ENCODE assay signal across 20 cellular contexts in the genomic region with DNA sequence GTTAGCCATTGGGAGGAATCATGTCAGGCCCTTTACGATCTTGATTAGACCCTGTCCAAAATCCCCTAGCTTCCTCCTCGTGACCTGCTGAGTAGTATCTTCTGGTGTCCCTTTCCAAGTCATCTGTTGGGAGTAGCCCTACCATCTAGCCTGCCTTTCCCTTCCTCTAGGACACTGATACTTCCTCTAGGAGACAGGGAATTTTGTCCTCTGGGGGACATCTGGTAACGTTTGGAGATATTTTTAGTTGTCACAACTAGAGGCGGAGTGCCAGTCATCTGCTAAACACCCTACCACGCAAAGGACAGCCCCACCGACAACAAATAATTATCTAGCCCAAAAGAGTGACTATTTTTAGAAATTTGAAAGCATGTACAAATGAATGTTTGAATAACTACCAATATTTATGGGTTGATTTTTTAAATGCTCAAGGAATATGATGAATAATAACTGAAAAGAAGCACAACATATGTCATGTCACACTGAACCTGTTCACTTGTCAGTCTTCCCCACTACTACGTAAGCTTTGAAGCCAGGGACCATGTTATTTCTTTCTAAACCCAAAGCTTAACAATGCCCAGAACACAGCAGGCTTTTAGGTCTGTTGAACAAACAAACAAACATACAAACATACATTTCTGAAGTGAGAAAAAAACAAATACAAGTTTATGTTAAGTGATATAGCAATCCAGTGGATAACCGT.
DNase-seq lines count a peak whose midpoint lies in the region; ATAC-seq and TF ChIP-seq lines count a peak whose summit lies in the region.
"Had no signal": no experiment of that assay in that cellular context is flagged by ENCODE, and none has a peak within 500 bp of the region (broad histone marks: within the 10 kb centered on the region; RNA-seq: fewer than 3 reads in every experiment).

No MANE protein-coding gene starts in this region.

- no peak overlapping the region for H3K4me3 ChIP-seq in left ventricle myocardium inferior
- no peak overlapping the region for H3K4me3 ChIP-seq in urinary bladder (ENCODE audit: low read depth, low read length)
- H3K4me3 ChIP-seq in foreskin fibroblast (ENCODE audit: low read depth in 1 of 2, low read length in 2 of 2) = no peak overlapping the region
- H3K4me3 ChIP-seq: MG63 had no signal

- DNase-seq in Right ventricle myocardium inferior (ENCODE audit: missing footprints) = no peak
- DNase-seq in cardiac septum (ENCODE audit: low spot score) = no peak
- DNase-seq in left ventricle myocardium inferior = no peak
- no peak for DNase-seq in nephron progenitor cell
- no peak for DNase-seq in foreskin fibroblast
- no peak for DNase-seq in MV-4-11 (lab: John Stamatoyannopoulos, UW)
- DNase-seq: 8988T; GDM1; H9; Kasumi-1; MG63; NCI-H1092 treated with DMSO at 0.1 percent for 48 hours; NCI-H1694; NCI-H748 treated with DMSO at 0.1 percent for 48 hours; NK-92 treated with Interleukin-12 subunit alpha and Interleukin-12 subunit beta, amount 100 ng/mL, for 24 hours; RPMI8226 had no signal

- peaks cover 33% of the 10 kb centered on the region for H3K4me1 ChIP-seq in left ventricle myocardium inferior
- H3K4me1 ChIP-seq in urinary bladder (ENCODE audit: insufficient read depth) = no peaks in the 10 kb centered on the region

- H3K27me3 ChIP-seq in left ventricle myocardium inferior (ENCODE audit: low read depth) = no peaks in the 10 kb centered on the region
- H3K27me3 ChIP-seq: MG63 had no signal

- H3K4me1 Mint-ChIP-seq in nephron progenitor cell = no peaks in the 10 kb centered on the region
- H3K4me1 Mint-ChIP-seq: CD14-positive monocyte, H9, IgD-negative memory B cell had no signal

- H3K27ac Mint-ChIP-seq in nephron progenitor cell = peak overlapping the region; percentile 44
- H3K27ac Mint-ChIP-seq: CD14-positive monocyte, H9, IgD-negative memory B cell had no signal

- no peaks in the 10 kb centered on the region for H3K36me3 ChIP-seq in left ventricle myocardium inferior
- no peaks in the 10 kb centered on the region for H3K36me3 ChIP-seq in urinary bladder (ENCODE audit: insufficient read depth)
- H3K36me3 ChIP-seq: MG63 had no signal

- peak overlapping the region; percentile 68 for H3K27ac ChIP-seq in left ventricle myocardium inferior (replicated peaks)
- peak overlapping the region; percentile 59 for H3K27ac ChIP-seq in urinary bladder (ENCODE audit: low read depth)

- H3K4me3 Mint-ChIP-seq in nephron progenitor cell = no peak overlapping the region
- H3K4me3 Mint-ChIP-seq: CD14-positive monocyte, H9, IgD-negative memory B cell had no signal

- peak; percentile 73 for ATAC-seq in Right ventricle myocardium inferior
- no peak for ATAC-seq in HG02885 (IDR thresholded peaks at IDR 0.05; ENCODE audit: poor library complexity, unreplicated experiment)

- H3K27me3 Mint-ChIP-seq in nephron progenitor cell (ENCODE audit: low read depth, poor library complexity) = no peaks in the 10 kb centered on the region
- H3K27me3 Mint-ChIP-seq: IgD-negative memory B cell had no signal

- no peak for TF ChIP-seq CTCF in left ventricle myocardium inferior (IDR thresholded peaks at IDR 0.05; ENCODE audit: borderline replicate concordance)
- TF ChIP-seq CTCF in nephron progenitor cell (IDR thresholded peaks at IDR 0.05) = no peak
- no peak for TF ChIP-seq CTCF in foreskin fibroblast (IDR thresholded peaks at IDR 0.05; ENCODE audit: low read depth, low read length)

- peaks cover 25% of the 10 kb centered on the region for H3K36me3 Mint-ChIP-seq in nephron progenitor cell (ENCODE audit: low read depth)

- H3K9me3 Mint-ChIP-seq in nephron progenitor cell = no peaks in the 10 kb centered on the region
- H3K9me3 Mint-ChIP-seq: CD14-positive monocyte, H9, IgD-negative memory B cell had no signal

- H3K9me3 ChIP-seq in left ventricle myocardium inferior (replicated peaks) = no peaks in the 10 kb centered on the region
- H3K9me3 ChIP-seq: MG63 had no signal

- intact Hi-C loops in Right ventricle myocardium inferior (cut with DNase I) (no loop called here), cardiac septum (cut with DNase I) (no loop called here), left ventricle myocardium inferior (cut with micrococcal nuclease) (no loop called here)

- WGBS in urinary bladder = 80% methylated on average over 8 of the region's 8 CpGs
